In genomic region chr6:167770291-167770955, GRCh38 we compare ENCODE assay signal across 13 cellular contexts. TPM values are rescaled to one million over a fixed set of nuclear protein-coding genes. Genes with fewer than 3 reads are reported as not detected.
DNase-seq lines count a peak whose midpoint lies in the region; ATAC-seq and TF ChIP-seq lines count a peak whose summit lies in the region.
"Had no signal": no experiment of that assay in that cellular context is flagged by ENCODE, and none has a peak within 500 bp of the region (broad histone marks: within the 10 kb centered on the region; RNA-seq: fewer than 3 reads in every experiment).

No MANE protein-coding gene starts in this region.

- no peak overlapping the region for H3K9ac ChIP-seq in trophoblast cell (ENCODE audit: low read length)
- H3K9ac ChIP-seq: BLaER1 treated with 17β-estradiol and CSF1 and Interleukin-3, amounts not matched to agents 10 nM and 100 nM had no signal

- H3K4me3 ChIP-seq in lower lobe of right lung = no peak overlapping the region
- no peak overlapping the region for H3K4me3 ChIP-seq in trophoblast cell (ENCODE audit: low read depth, low read length)
- H3K4me3 ChIP-seq in upper lobe of right lung = no peak overlapping the region
- H3K4me3 ChIP-seq in upper lobe of left lung = no peak overlapping the region
- H3K4me3 ChIP-seq: BLaER1 treated with 17β-estradiol and CSF1 and Interleukin-3, amounts not matched to agents 10 nM and 100 nM had no signal

- CTCF ChIA-PET in activated naive CD4-positive, alpha-beta T cell treated with anti-CD3 and anti-CD28 coated beads, Interleukin-2, amount 10 ng/mL, durations not matched to agents 7 days and 5 days (lab: Charles Lee) = no interaction called here

- H3K14ac ChIP-seq in trophoblast cell (ENCODE audit: low read length) = no peak overlapping the region

- peak overlapping the region in 3 of 5 experiments; percentile 10 to 73 (median 42) for H3K27ac Mint-ChIP-seq in brain
- H3K27ac Mint-ChIP-seq in activated naive CD4-positive, alpha-beta T cell treated with anti-CD3 and anti-CD28 coated beads, Interleukin-2, amount 10 ng/mL, durations not matched to agents 7 days and 5 days = no peak overlapping the region
- H3K27ac Mint-ChIP-seq: CD4-positive, CD25-positive, alpha-beta regulatory T cell had no signal

- no peak overlapping the region for H2AK5ac ChIP-seq in trophoblast cell (ENCODE audit: low read length)

- H3K36me3 ChIP-seq in lower lobe of right lung (no peaks in the 10 kb centered on the region), trophoblast cell (ENCODE audit: control insufficient read depth in 1 of 2, insufficient read depth in 2 of 2, low read length in 2 of 2) (no peaks in the 10 kb centered on the region), upper lobe of right lung (no peaks in the 10 kb centered on the region), upper lobe of left lung (no peaks in the 10 kb centered on the region)
- H3K36me3 ChIP-seq: BLaER1 treated with 17β-estradiol and CSF1 and Interleukin-3, amounts not matched to agents 10 nM and 100 nM had no signal

- H3K4me3 Mint-ChIP-seq in brain = no peak overlapping the region
- no peak overlapping the region for H3K4me3 Mint-ChIP-seq in activated naive CD4-positive, alpha-beta T cell treated with anti-CD3 and anti-CD28 coated beads, Interleukin-2, amount 10 ng/mL, durations not matched to agents 7 days and 5 days
- H3K4me3 Mint-ChIP-seq: CD4-positive, CD25-positive, alpha-beta regulatory T cell had no signal

- ATAC-seq in lower lobe of right lung (no peak), upper lobe of right lung (no peak), upper lobe of left lung (ENCODE audit: low FRiP score in 2 of 2) (no peak), HG03039 (IDR thresholded peaks at IDR 0.05; ENCODE audit: unreplicated experiment) (no peak)

- peaks cover 9% of the 10 kb centered on the region for H3K4me1 Mint-ChIP-seq in brain
- no peaks in the 10 kb centered on the region for H3K4me1 Mint-ChIP-seq in activated naive CD4-positive, alpha-beta T cell treated with anti-CD3 and anti-CD28 coated beads, Interleukin-2, amount 10 ng/mL, durations not matched to agents 7 days and 5 days

- no peak overlapping the region for H3K23ac ChIP-seq in trophoblast cell (ENCODE audit: low read length)

- intact Hi-C loops in lower lobe of right lung (cut with DNase I) (no loop called here), upper lobe of right lung (cut with DNase I) (no loop called here)

- no peak overlapping the region for H3K4me2 ChIP-seq in trophoblast cell (ENCODE audit: low read length)
- H3K4me2 ChIP-seq: BLaER1 treated with 17β-estradiol and CSF1 and Interleukin-3, amounts not matched to agents 10 nM and 100 nM had no signal

- no peak overlapping the region for H4K12ac ChIP-seq in trophoblast cell (ENCODE audit: low read depth, low read length)

- no peak overlapping the region for H3K27ac ChIP-seq in lower lobe of right lung
- H3K27ac ChIP-seq in trophoblast cell (ENCODE audit: low read depth, low read length) = no peak overlapping the region
- no peak overlapping the region for H3K27ac ChIP-seq in upper lobe of right lung
- H3K27ac ChIP-seq in upper lobe of left lung = no peak overlapping the region
- H3K27ac ChIP-seq: BLaER1 treated with 17β-estradiol and CSF1 and Interleukin-3, amounts not matched to agents 10 nM and 100 nM had no signal

- no peak for TF ChIP-seq POLR2A in upper lobe of left lung (IDR thresholded peaks at IDR 0.05)

- H3K27me3 ChIP-seq in lower lobe of right lung (ENCODE audit: low read depth) (no peaks in the 10 kb centered on the region), trophoblast cell (ENCODE audit: insufficient read depth, low read length) (no peaks in the 10 kb centered on the region), upper lobe of right lung (no peaks in the 10 kb centered on the region), upper lobe of left lung (no peaks in the 10 kb centered on the region)
- H3K27me3 ChIP-seq: BLaER1 treated with 17β-estradiol and CSF1 and Interleukin-3, amounts not matched to agents 10 nM and 100 nM had no signal

- no peak for TF ChIP-seq CTCF in brain (conservative IDR thresholded peaks at IDR 0.05)
- TF ChIP-seq CTCF in lower lobe of right lung (IDR thresholded peaks at IDR 0.05) = no peak
- no peak for TF ChIP-seq CTCF in upper lobe of right lung (IDR thresholded peaks at IDR 0.05)
- TF ChIP-seq CTCF in upper lobe of left lung (IDR thresholded peaks at IDR 0.05) = no peak

- DNase-seq in lower lobe of right lung (peak; percentile 9), trophoblast cell (no peak), upper lobe of right lung (peak; percentile 61), upper lobe of left lung (no peak)
- DNase-seq in activated naive CD4-positive, alpha-beta T cell treated with anti-CD3 and anti-CD28 coated beads, Interleukin-2, amount 10 ng/mL, durations not matched to agents 7 days and 5 days = no peak
- DNase-seq: ACHN; CD4-positive, CD25-positive, alpha-beta regulatory T cell; DMS53; H7; IMR-90 had no signal

- no peak overlapping the region for H4K91ac ChIP-seq in trophoblast cell (ENCODE audit: low read depth, low read length)

- no peak overlapping the region for H4K8ac ChIP-seq in trophoblast cell (ENCODE audit: low read depth, low read length)

- no peak overlapping the region for H3K4ac ChIP-seq in trophoblast cell (ENCODE audit: low read depth, low read length)

- no peaks in the 10 kb centered on the region for H3K79me2 ChIP-seq in trophoblast cell (ENCODE audit: control insufficient read depth, insufficient read depth, low read length, poor library complexity)

- no peak for TF ChIP-seq EP300 in upper lobe of left lung (IDR thresholded peaks at IDR 0.05)

- H3K9me3 Mint-ChIP-seq in brain = peaks cover 0 to 10% (median 0%) of the 10 kb centered on the region in 5 experiments
- H3K9me3 Mint-ChIP-seq in activated naive CD4-positive, alpha-beta T cell treated with anti-CD3 and anti-CD28 coated beads, Interleukin-2, amount 10 ng/mL, durations not matched to agents 7 days and 5 days = no peaks in the 10 kb centered on the region

- no peaks in the 10 kb centered on the region for H3K27me3 Mint-ChIP-seq in brain
- peaks cover 38% of the 10 kb centered on the region for H3K27me3 Mint-ChIP-seq in activated naive CD4-positive, alpha-beta T cell treated with anti-CD3 and anti-CD28 coated beads, Interleukin-2, amount 10 ng/mL, durations not matched to agents 7 days and 5 days

- H2BK5ac ChIP-seq in trophoblast cell (ENCODE audit: low read depth, low read length, poor library complexity) = no peak overlapping the region

- no peak overlapping the region for H3K18ac ChIP-seq in trophoblast cell (ENCODE audit: low read length)

- no CpG with 5 or more reads among the region's 14 CpGs for WGBS in trophoblast cell (ENCODE audit: extremely low coverage, insufficient coverage, insufficient read length)
- 88 to 92% methylated on average over 14 of the region's 14 CpGs for WGBS in upper lobe of left lung, 2 donors

- peaks cover 2% of the 10 kb centered on the region for H3K79me1 ChIP-seq in trophoblast cell (ENCODE audit: low read length)

- no peaks in the 10 kb centered on the region for H3K36me3 Mint-ChIP-seq in brain
- no peaks in the 10 kb centered on the region for H3K36me3 Mint-ChIP-seq in activated naive CD4-positive, alpha-beta T cell treated with anti-CD3 and anti-CD28 coated beads, Interleukin-2, amount 10 ng/mL, durations not matched to agents 7 days and 5 days
- H3K36me3 Mint-ChIP-seq: CD4-positive, CD25-positive, alpha-beta regulatory T cell had no signal

- H3K4me1 ChIP-seq in lower lobe of right lung (no peaks in the 10 kb centered on the region), trophoblast cell (ENCODE audit: control insufficient read depth in 1 of 2, insufficient read depth in 2 of 2, low read length in 2 of 2) (peaks cover 6 to 8% of the 10 kb centered on the region in 2 experiments), upper lobe of right lung (no peaks in the 10 kb centered on the region), upper lobe of left lung (no peaks in the 10 kb centered on the region)
- H3K4me1 ChIP-seq: BLaER1 treated with 17β-estradiol and CSF1 and Interleukin-3, amounts not matched to agents 10 nM and 100 nM had no signal

- H3K9me3 ChIP-seq in lower lobe of right lung (no peaks in the 10 kb centered on the region), trophoblast cell (ENCODE audit: insufficient read depth, low read depth, low read length) (peaks cover 3% of the 10 kb centered on the region), upper lobe of right lung (no peaks in the 10 kb centered on the region), upper lobe of left lung (no peaks in the 10 kb centered on the region)
- H3K9me3 ChIP-seq: BLaER1 treated with 17β-estradiol and CSF1 and Interleukin-3, amounts not matched to agents 10 nM and 100 nM had no signal

- no peak overlapping the region for H2AFZ ChIP-seq in trophoblast cell (ENCODE audit: insufficient read depth, low read length, poor library complexity)

- no peak overlapping the region for H2BK120ac ChIP-seq in trophoblast cell (ENCODE audit: insufficient read depth, low read length, poor library complexity)

- H2BK12ac ChIP-seq in trophoblast cell (ENCODE audit: low read length) = peak overlapping the region; percentile 16

RNA-seq across cellular contexts. Expression of gene AFDN, which starts 56.3 kb away (rescaled TPM):
- 50.8 TPM for polyA plus RNA-seq in brain (ENCODE audit: insufficient read depth, low read depth, low replicate concordance)
- total RNA-seq in lower lobe of right lung = 167 TPM
- 195 and 197 TPM in 2 replicates for polyA plus RNA-seq in trophoblast cell (2013)
- total RNA-seq in upper lobe of right lung = 179 TPM
- 100 to 1,000 TPM; 149 to 517 (median 265) TPM for total RNA-seq in upper lobe of left lung

Comparison
In these comparisons a context has a peak if more than half of its experiments do, and no peak if none do; other contexts are left out.
1. DNase-seq: peak in lower lobe of right lung (single experiment) and upper lobe of right lung (single experiment); none in trophoblast cell (0 of 2), upper lobe of left lung (0 of 2) and activated naive CD4-positive, alpha-beta T cell treated with anti-CD3 and anti-CD28 coated beads, Interleukin-2, amount 10 ng/mL, durations not matched to agents 7 days and 5 days (single experiment).